Comparison of ENCODE assay signal across 32 cellular contexts in the genomic region with DNA sequence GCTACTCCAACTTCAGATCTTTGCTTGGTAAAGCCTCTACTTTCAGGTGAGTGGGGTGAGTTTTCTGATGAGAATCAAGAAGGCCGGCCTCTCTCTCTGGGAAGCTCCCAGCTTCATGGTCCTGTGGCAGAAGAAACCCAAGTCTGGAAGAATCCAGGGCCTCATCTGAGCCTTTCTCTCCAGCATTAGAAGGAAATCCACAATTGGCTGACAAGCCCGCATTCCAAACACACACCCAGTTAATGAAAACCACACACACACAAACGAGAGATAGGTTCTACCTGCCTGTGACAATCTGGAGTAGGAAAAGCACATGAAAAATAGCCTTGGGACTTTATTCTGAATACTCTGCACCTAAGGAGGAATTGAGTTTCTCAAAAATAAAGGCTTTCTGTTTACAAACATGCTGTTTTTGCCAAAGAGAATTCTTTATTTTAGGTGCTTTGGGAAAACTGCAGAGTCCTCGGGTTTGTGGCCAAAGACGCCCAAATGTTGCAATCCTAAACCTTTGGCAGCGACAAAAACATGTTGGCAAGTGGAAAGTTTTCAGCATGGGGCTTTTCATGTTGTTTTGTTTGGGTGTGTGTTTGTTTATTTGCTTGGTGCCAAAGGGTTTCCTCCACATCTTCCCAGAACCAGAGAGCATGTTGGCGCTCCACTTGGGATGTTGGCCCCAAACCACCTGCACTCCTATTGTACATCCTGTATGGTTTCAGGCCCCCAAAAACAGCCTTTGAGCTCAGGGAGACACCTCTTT.
DNase-seq lines count a peak whose midpoint lies in the region; ATAC-seq and TF ChIP-seq lines count a peak whose summit lies in the region.
"Had no signal": no experiment of that assay in that cellular context is flagged by ENCODE, and none has a peak within 500 bp of the region (broad histone marks: within the 10 kb centered on the region; RNA-seq: fewer than 3 reads in every experiment).

No MANE protein-coding gene starts in this region.

- TF ChIP-seq POLR2A in adrenal gland (IDR thresholded peaks at IDR 0.05) = no peak

- H3K36me3 ChIP-seq in trophoblast cell (ENCODE audit: control insufficient read depth in 1 of 2, insufficient read depth in 2 of 2, low read length in 2 of 2) = no peaks in the 10 kb centered on the region
- H3K36me3 ChIP-seq in adrenal gland (replicated peaks in 1 of 2) = no peaks in the 10 kb centered on the region
- H3K36me3 ChIP-seq: colonic mucosa, MG63, ovary, uterus had no signal

- DNase-seq in AG08395 (ENCODE audit: low spot score) = peak; percentile 31
- peak; percentile 23 for DNase-seq in SW480 (ENCODE audit: low spot score)
- DNase-seq in left cardiac atrium = peak; percentile 24
- no peak for DNase-seq in trophoblast cell
- no peak for DNase-seq in NCI-H187 treated with DMSO at 0.1 percent for 48 hours (lab: John Stamatoyannopoulos, UW)
- no peak for DNase-seq in adrenal gland
- DNase-seq in globus pallidus (ENCODE audit: low spot score) = no peak
- DNase-seq: activated CD4-positive, alpha-beta memory T cell treated with anti-CD3 and anti-CD28 coated beads for 36 hours; activated naive CD4-positive, alpha-beta T cell treated with anti-CD3 and anti-CD28 coated beads for 36 hours; CD4-positive, alpha-beta memory T cell; colonic mucosa; effector CD4-positive, alpha-beta T cell; head of caudate nucleus; islet precursor cell; KG1; MG63; NCI-H1417 treated with DMSO at 0.1 percent for 48 hours; NCI-H2081; NCI-H526 treated with DMSO at 0.1 percent for 48 hours; nephron progenitor cell; NK-92 treated with Interleukin-12 subunit alpha and Interleukin-12 subunit beta, amount 100 ng/mL, for 24 hours; ovary; PC-9; stimulated activated CD4-positive, alpha-beta T cell treated with anti-CD3 and anti-CD28 coated beads, Interleukin-1b, Interleukin-23, amount 100 ng/mL, for 48 hours; stimulated activated naive CD4-positive, alpha-beta T cell treated with Interleukin-2 at 50 U/mL for 16 hours; T-helper 2 cell had no signal

- H2AFZ ChIP-seq in trophoblast cell (ENCODE audit: insufficient read depth, low read length, poor library complexity) = no peak overlapping the region
- H2AFZ ChIP-seq: PC-9 had no signal

- H4K12ac ChIP-seq in trophoblast cell (ENCODE audit: low read depth, low read length) = no peak overlapping the region

- no peaks in the 10 kb centered on the region for H3K4me1 ChIP-seq in trophoblast cell (ENCODE audit: control insufficient read depth in 1 of 2, insufficient read depth in 2 of 2, low read length in 2 of 2)
- H3K4me1 ChIP-seq in adrenal gland (replicated peaks in 1 of 2) = no peaks in the 10 kb centered on the region
- H3K4me1 ChIP-seq: A549, colonic mucosa, uterus had no signal

- H3K14ac ChIP-seq in trophoblast cell (ENCODE audit: low read length) = no peak overlapping the region

- no peak overlapping the region for H2BK12ac ChIP-seq in trophoblast cell (ENCODE audit: low read length)

- no peak overlapping the region for H3K9ac ChIP-seq in trophoblast cell (ENCODE audit: low read length)

- H4K91ac ChIP-seq in trophoblast cell (ENCODE audit: low read depth, low read length) = no peak overlapping the region

- no peak overlapping the region for H3K4me2 ChIP-seq in trophoblast cell (ENCODE audit: low read length)
- H3K4me2 ChIP-seq: A549, PC-9 had no signal

- no peak overlapping the region for H4K8ac ChIP-seq in trophoblast cell (ENCODE audit: low read depth, low read length)

- no peak for TF ChIP-seq CTCF in adrenal gland (IDR thresholded peaks at IDR 0.05)

- H3K79me2 ChIP-seq in trophoblast cell (ENCODE audit: control insufficient read depth, insufficient read depth, low read length, poor library complexity) = no peaks in the 10 kb centered on the region

- intact Hi-C loops in left cardiac atrium (cut with DNase I) (loop anchor here (10.0 kb wide), 3 partner anchors 101 to 1099 kb away; no protein-coding TSS in a partner anchor), adrenal gland (cut with DNase I) (loop anchor here (5.0 to 10.0 kb wide), 2 partner anchors 949 to 1097 kb away; no protein-coding TSS in a partner anchor)

- H3K4me3 ChIP-seq in trophoblast cell (ENCODE audit: low read depth, low read length) = no peak overlapping the region
- no peak overlapping the region for H3K4me3 ChIP-seq in adrenal gland
- H3K4me3 ChIP-seq: A549, colonic mucosa, GM12878, lung, MG63, ovary, PC-9, uterus had no signal

- no peak overlapping the region for H2AK5ac ChIP-seq in trophoblast cell (ENCODE audit: low read length)

- H3K9me3 ChIP-seq in trophoblast cell (ENCODE audit: insufficient read depth, low read depth, low read length) = peaks cover 4% of the 10 kb centered on the region
- no peaks in the 10 kb centered on the region for H3K9me3 ChIP-seq in adrenal gland (replicated peaks in 1 of 3)
- H3K9me3 ChIP-seq: A549, colonic mucosa, MG63, ovary, uterus had no signal

- no peaks in the 10 kb centered on the region for H3K79me1 ChIP-seq in trophoblast cell (ENCODE audit: low read length)

- peak overlapping the region; percentile 46 for H3K23ac ChIP-seq in trophoblast cell (ENCODE audit: low read length)

- H3K27ac ChIP-seq in trophoblast cell (ENCODE audit: low read depth, low read length) (no peak overlapping the region), adrenal gland (no peak overlapping the region)
- H3K27ac ChIP-seq: A549, colonic mucosa, ovary, PC-9, uterus had no signal

- H3K4ac ChIP-seq in trophoblast cell (ENCODE audit: low read depth, low read length) = no peak overlapping the region

- H3K18ac ChIP-seq in trophoblast cell (ENCODE audit: low read length) = no peak overlapping the region

- WGBS in trophoblast cell (ENCODE audit: extremely low coverage, insufficient coverage, insufficient read length) = no CpG with 5 or more reads among the region's 7 CpGs
- WGBS in adrenal gland, 4 donors = 74 to 87% (median 81%) methylated on average over 7 of the region's 7 CpGs

- ATAC-seq in left cardiac atrium (peak in 1 of 2 donors; percentile 39), HG02973 (IDR thresholded peaks at IDR 0.05; ENCODE audit: unreplicated experiment) (no peak)
- ATAC-seq: A549; activated CD4-positive, CD25-positive, alpha-beta regulatory T cell treated with anti-CD3 and anti-CD28 coated beads, Interleukin-2, amount 50 U/mL, for 24 hours; GM12878 had no signal

- no peaks in the 10 kb centered on the region for H3K27me3 ChIP-seq in trophoblast cell (ENCODE audit: insufficient read depth, low read length)
- H3K27me3 ChIP-seq in adrenal gland = no peaks in the 10 kb centered on the region
- H3K27me3 ChIP-seq: colonic mucosa, MG63, ovary, uterus had no signal

- H2BK5ac ChIP-seq in trophoblast cell (ENCODE audit: low read depth, low read length, poor library complexity) = no peak overlapping the region

- H2BK120ac ChIP-seq in trophoblast cell (ENCODE audit: insufficient read depth, low read length, poor library complexity) = no peak overlapping the region

Comparison
In these comparisons a context has a peak if more than half of its experiments do, and no peak if none do; other contexts are left out.
1. DNase-seq: peak in AG08395 (single experiment), SW480 (single experiment) and left cardiac atrium (single experiment); none in trophoblast cell (0 of 2), NCI-H187 treated with DMSO at 0.1 percent for 48 hours (single experiment), adrenal gland (0 of 7) and globus pallidus (single experiment).